Comparison of ENCODE assay signal across 8 cellular contexts in the genomic region with DNA sequence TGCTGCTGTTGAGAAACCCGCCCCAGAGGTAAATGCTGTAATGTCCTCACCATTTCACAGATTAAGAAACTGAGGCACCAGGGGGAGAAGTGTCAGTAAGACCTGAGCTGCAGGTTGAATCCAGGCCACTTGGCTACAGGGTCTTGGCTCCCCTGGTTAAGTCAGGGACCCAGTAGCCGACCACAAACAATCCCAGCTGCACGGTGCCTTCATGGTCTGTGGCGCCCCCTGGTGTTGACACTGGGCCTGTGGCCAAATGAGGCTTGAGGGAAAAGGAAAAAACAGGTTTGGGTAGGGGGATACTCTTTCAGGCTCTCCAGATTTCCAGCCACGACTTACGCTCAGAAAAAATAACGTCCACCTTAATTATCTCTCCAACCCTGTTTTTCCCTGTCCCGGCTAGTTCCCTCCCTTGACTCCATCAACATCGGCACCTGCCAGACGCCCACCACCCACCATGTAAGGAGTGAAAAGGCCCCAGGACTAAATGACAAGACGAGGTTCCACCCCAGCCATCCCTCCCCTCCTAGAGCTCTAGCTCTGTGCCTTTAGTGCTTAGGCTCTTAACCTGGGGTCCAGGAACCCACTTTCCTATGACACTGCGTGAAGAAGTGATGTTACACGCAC. TPM values are rescaled to one million over a fixed set of nuclear protein-coding genes. Genes with fewer than 3 reads are reported as not detected.
A peak's percentile ranks its signal among the peaks of the same experiment; 100 is the strongest.
DNase-seq lines count a peak whose midpoint lies in the region; ATAC-seq and TF ChIP-seq lines count a peak whose summit lies in the region.

No MANE protein-coding gene starts in this region.

- H3K4me1 ChIP-seq in osteoblast (ENCODE audit: insufficient read depth, low read length) = no peaks in the 10 kb centered on the region

- H3K27me3 ChIP-seq in BJ (ENCODE audit: control insufficient read depth, insufficient read depth, low read length) = 0 out of 2 replicates have a peak, but pooled peaks cover 2% of the 10 kb centered on the region
- peaks cover 8% of the 10 kb centered on the region for H3K27me3 ChIP-seq in H7 (ENCODE audit: control insufficient read depth, insufficient read depth, low read length)
- H3K27me3 ChIP-seq in WERI-Rb-1 (ENCODE audit: insufficient read depth, low read depth, severe bottlenecking) = peaks cover 2% of the 10 kb centered on the region
- H3K27me3 ChIP-seq in osteoblast (ENCODE audit: insufficient read depth, low read length) = peaks cover 4% of the 10 kb centered on the region

- ATAC-seq in GM19328 (IDR thresholded peaks at IDR 0.05; ENCODE audit: unreplicated experiment) (no peak), HG02571 (IDR thresholded peaks at IDR 0.05; ENCODE audit: unreplicated experiment) (no peak)

- no peak overlapping the region for H2AFZ ChIP-seq in osteoblast (ENCODE audit: low read length)

- peaks cover 4% of the 10 kb centered on the region for H4K20me1 ChIP-seq in osteoblast (ENCODE audit: insufficient read depth, low read length)

- no peaks in the 10 kb centered on the region for H3K9me3 ChIP-seq in WERI-Rb-1 (ENCODE audit: severe bottlenecking)
- H3K9me3 ChIP-seq in osteoblast (ENCODE audit: low read depth, low read length) = no peaks in the 10 kb centered on the region

- no peak for TF ChIP-seq POLR2A in erythroblast (IDR thresholded peaks at IDR 0.05; ENCODE audit: low read length)

- H3K27ac ChIP-seq in WERI-Rb-1 (no peak overlapping the region), osteoblast (ENCODE audit: low read depth, low read length) (no peak overlapping the region)

- POLR2A ChIA-PET in BJ (lab: Charles Lee) = no interaction called here

- CTCF ChIA-PET in BJ (lab: Yijun Ruan, JAX) = interaction anchor here (0.6 to 9.2 kb wide), 16 partner anchors 8 to 317 kb away, joined by 3 to 92 read pairs (median 3); a partner anchor contains a TSS

- peak; percentile 88 for TF ChIP-seq CTCF in BJ (IDR thresholded peaks at IDR 0.05; ENCODE audit: insufficient read depth, low read depth, low read length)
- TF ChIP-seq CTCF in WERI-Rb-1 (IDR thresholded peaks at IDR 0.05; ENCODE audit: low read depth, low read length) = peak; percentile 87
- TF ChIP-seq CTCF in osteoblast (IDR thresholded peaks at IDR 0.05; ENCODE audit: extremely low read depth, low read depth, low read length) = peak; percentile 81

- no peaks in the 10 kb centered on the region for H3K79me2 ChIP-seq in osteoblast (ENCODE audit: insufficient read depth, low read length)

- H3K4me2 ChIP-seq in osteoblast (ENCODE audit: insufficient read depth, low read length) = no peak overlapping the region

- DNase-seq in BJ (ENCODE audit: low read depth) (no peak), H7 (peak; percentile 60), WERI-Rb-1 (peak; percentile 64), erythroblast (lab: John Stamatoyannopoulos, UW) (peak; percentile 29 to 61), osteoblast (ENCODE audit: insufficient read length, low spot score, missing footprints) (no peak), cerebellar nuclear complex (lab: John Stamatoyannopoulos, UW) (no peak)

- H3K36me3 ChIP-seq in BJ (ENCODE audit: control insufficient read depth, insufficient read depth, low read length) (no peaks in the 10 kb centered on the region), H7 (replicated peaks; ENCODE audit: control insufficient read depth, insufficient read depth, low read length) (no peaks in the 10 kb centered on the region), WERI-Rb-1 (no peaks in the 10 kb centered on the region), osteoblast (ENCODE audit: insufficient read depth, low read length) (no peaks in the 10 kb centered on the region)

- H3K4me3 ChIP-seq in BJ (ENCODE audit: low read depth, low read length) = no peak overlapping the region
- no peak overlapping the region for H3K4me3 ChIP-seq in H7 (ENCODE audit: insufficient read depth, low read depth, low read length)
- H3K4me3 ChIP-seq in WERI-Rb-1 (ENCODE audit: low read depth, low read length) = no peak overlapping the region
- H3K4me3 ChIP-seq in osteoblast (ENCODE audit: insufficient read depth, low read length) = no peak overlapping the region

RNA-seq across cellular contexts. Expression of a gene that starts 47.7 kb away (rescaled TPM):
- polyA plus RNA-seq in BJ (2011; rRNA removed) = 23.4 and 28.6 TPM in 2 replicates
- 6.1 and 6.3 TPM in 2 replicates for polyA minus RNA-seq in BJ (2011; rRNA and poly(A)+ RNA removed)
- 42.6 and 43.5 TPM in 2 replicates for total RNA-seq in H7 (2014; rRNA removed; shearing (Covaris generic))
- 16.8 and 21.4 TPM in 2 replicates for total RNA-seq in osteoblast

RNA-seq across cellular contexts. Expression of a gene that starts 53.6 kb away (rescaled TPM):
- polyA plus RNA-seq in BJ (2011; rRNA removed) = 56.4 and 70.2 TPM in 2 replicates
- 16.5 and 23.2 TPM in 2 replicates for polyA minus RNA-seq in BJ (2011; rRNA and poly(A)+ RNA removed)
- 26.1 and 27.2 TPM in 2 replicates for total RNA-seq in H7 (2014; rRNA removed; shearing (Covaris generic))
- total RNA-seq in osteoblast = 35.1 TPM in 2 replicates

Comparison
In these comparisons a context has a peak if more than half of its experiments do, and no peak if none do; other contexts are left out.
1. DNase-seq: peak in H7 (single experiment), WERI-Rb-1 (single experiment) and erythroblast (2 of 2); none in BJ (single experiment), osteoblast (single experiment) and cerebellar nuclear complex (0 of 2).
2. Peak in every context shown above with its lines, with median percentiles within 50 percentile points of each other: CTCF ChIP-seq.